Comparison of ENCODE assay signal across 1 cellular context in genomic region chr6:36066817-36067216, GRCh38.
TF ChIP-seq lines count a peak whose summit lies in the region.

No MANE protein-coding gene starts in this region.

TF ChIP-seq in HepG2, 621 proteins besides CTCF, POLR2A, EP300 and RAD21 (continued from another document):
- TF ChIP-seq ZBTB40 (IDR thresholded peaks at IDR 0.05) (no peak), ZBTB40 (CRISPR knock-in tag; IDR thresholded peaks at IDR 0.05) (no peak), JUN (CRISPR knock-in tag; IDR thresholded peaks at IDR 0.05) (no peak), STAT5B (CRISPR knock-in tag; IDR thresholded peaks at IDR 0.05) (no peak)
